ENCODE assay signal across 15 cellular contexts in the genomic region with DNA sequence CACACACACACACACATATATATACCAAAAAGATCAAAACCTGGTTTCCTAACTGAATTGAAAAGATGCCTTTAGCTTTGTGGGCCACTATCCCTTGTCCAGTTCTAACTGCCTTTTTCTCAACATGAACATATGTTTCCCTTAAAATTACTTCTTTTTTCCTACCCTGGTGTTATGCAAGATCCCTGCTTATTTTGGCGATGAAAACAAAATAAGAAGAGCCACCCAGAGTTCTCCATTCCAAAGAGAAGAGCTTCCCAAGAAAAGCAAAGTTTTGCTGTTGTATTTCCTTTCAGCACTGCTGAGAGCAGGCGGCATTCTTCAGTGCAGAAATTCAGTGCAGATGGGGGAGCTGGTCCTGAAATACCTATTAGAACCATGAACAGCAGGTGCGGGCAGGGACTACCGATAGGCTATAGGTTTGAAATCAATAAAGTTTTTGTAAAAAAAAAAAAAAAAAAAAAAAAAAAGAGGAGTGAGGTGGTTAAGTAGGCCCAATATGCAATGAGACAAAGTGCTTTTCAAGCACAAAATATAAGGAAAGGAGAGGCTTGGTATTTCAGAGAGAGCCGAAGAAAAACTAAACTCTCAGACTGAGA.
DNase-seq lines count a peak whose midpoint lies in the region; ATAC-seq and TF ChIP-seq lines count a peak whose summit lies in the region.
"Had no signal": no experiment of that assay in that cellular context is flagged by ENCODE, and none has a peak within 500 bp of the region (broad histone marks: within the 10 kb centered on the region; RNA-seq: fewer than 3 reads in every experiment).

No MANE protein-coding gene starts in this region.

- H2BK120ac ChIP-seq in trophoblast cell (ENCODE audit: insufficient read depth, low read length, poor library complexity) = no peak overlapping the region

- ATAC-seq in right cardiac atrium = peak; percentile 89
- ATAC-seq: activated T-cell treated with anti-CD3 and anti-CD28 coated beads, Interleukin-2, amount 50 U/mL, for 4 hours had no signal

- 69% methylated on average over 5 of the region's 5 CpGs for WGBS in right cardiac atrium
- WGBS in trophoblast cell (ENCODE audit: extremely low coverage, insufficient coverage, insufficient read length) = no CpG with 5 or more reads among the region's 5 CpGs

- no peak overlapping the region for H3K4ac ChIP-seq in trophoblast cell (ENCODE audit: low read depth, low read length)

- H3K9me3 ChIP-seq in right cardiac atrium (ENCODE audit: control insufficient read depth, low read length) = no peaks in the 10 kb centered on the region
- H3K9me3 ChIP-seq in trophoblast cell (ENCODE audit: insufficient read depth, low read depth, low read length) = no peaks in the 10 kb centered on the region
- H3K9me3 ChIP-seq: upper lobe of left lung had no signal

- TF ChIP-seq CTCF in cardiac fibroblast (IDR thresholded peaks at IDR 0.05; ENCODE audit: low read depth, low read length) (no peak), type B pancreatic cell (conservative IDR thresholded peaks at IDR 0.05) (no peak)

- H3K9me3 Mint-ChIP-seq in activated naive CD8-positive, alpha-beta T cell (ENCODE audit: low read depth) = peaks cover 6% of the 10 kb centered on the region
- peaks cover 11% of the 10 kb centered on the region for H3K9me3 Mint-ChIP-seq in activated naive CD8-positive, alpha-beta T cell treated with anti-CD3 and anti-CD28 coated beads for 36 hours
- peaks cover 7% of the 10 kb centered on the region for H3K9me3 Mint-ChIP-seq in type B pancreatic cell

- no peak overlapping the region for H2BK12ac ChIP-seq in trophoblast cell (ENCODE audit: low read length)

- no peaks in the 10 kb centered on the region for H3K36me3 ChIP-seq in trophoblast cell (ENCODE audit: control insufficient read depth in 1 of 2, insufficient read depth in 2 of 2, low read length in 2 of 2)
- H3K36me3 ChIP-seq: brain microvascular endothelial cell had no signal

- H3K36me3 Mint-ChIP-seq in activated naive CD8-positive, alpha-beta T cell = peaks cover 17% of the 10 kb centered on the region
- H3K36me3 Mint-ChIP-seq in activated naive CD8-positive, alpha-beta T cell treated with anti-CD3 and anti-CD28 coated beads for 36 hours = peaks cover 50% of the 10 kb centered on the region
- peaks cover 22% of the 10 kb centered on the region for H3K36me3 Mint-ChIP-seq in type B pancreatic cell

- no peak overlapping the region for H2AK5ac ChIP-seq in trophoblast cell (ENCODE audit: low read length)

- DNase-seq in activated naive CD8-positive, alpha-beta T cell treated with anti-CD3 and anti-CD28 coated beads for 36 hours = no peak
- DNase-seq in cardiac fibroblast (ENCODE audit: low read depth in 2 of 2) (peak; percentile 50 to 51), right cardiac atrium (peak in 1 of 3 donors; percentile 60), type B pancreatic cell (ENCODE audit: extremely low spot score, unreplicated experiment) (no peak), D341Med (ENCODE audit: low spot score) (no peak), trophoblast cell (no peak), SKM-1 treated with dmso at 0.1 percent for 144 hours (lab: John Stamatoyannopoulos, UW; ENCODE audit: unreplicated experiment) (no peak)
- DNase-seq: activated T-cell treated with anti-CD3 and anti-CD28 coated beads, Interleukin-2, amount 50 U/mL, for 4 hours; brain microvascular endothelial cell; DMS79 treated with DMSO at 0.1 percent for 48 hours; immature natural killer cell; MM.1S; upper lobe of left lung had no signal

- H3K4me1 Mint-ChIP-seq in activated naive CD8-positive, alpha-beta T cell (ENCODE audit: low read depth) = peaks cover 60% of the 10 kb centered on the region
- H3K4me1 Mint-ChIP-seq in activated naive CD8-positive, alpha-beta T cell treated with anti-CD3 and anti-CD28 coated beads for 36 hours = peaks cover 48% of the 10 kb centered on the region
- H3K4me1 Mint-ChIP-seq in type B pancreatic cell (ENCODE audit: unreplicated experiment) = peaks cover 13% of the 10 kb centered on the region

- H3K4me2 ChIP-seq in trophoblast cell (ENCODE audit: low read length) = no peak overlapping the region

- H4K91ac ChIP-seq in trophoblast cell (ENCODE audit: low read depth, low read length) = no peak overlapping the region

- no peak overlapping the region for H3K23ac ChIP-seq in trophoblast cell (ENCODE audit: low read length)

- no peak overlapping the region for H3K18ac ChIP-seq in trophoblast cell (ENCODE audit: low read length)

- no peak overlapping the region for H3K14ac ChIP-seq in trophoblast cell (ENCODE audit: low read length)

- H3K4me1 ChIP-seq in right cardiac atrium (ENCODE audit: control insufficient read depth, insufficient read depth, low read length) = no peaks in the 10 kb centered on the region
- H3K4me1 ChIP-seq in trophoblast cell (ENCODE audit: control insufficient read depth in 1 of 2, insufficient read depth in 2 of 2, low read length in 2 of 2) = no peaks in the 10 kb centered on the region
- H3K4me1 ChIP-seq: upper lobe of left lung had no signal

- H3K79me1 ChIP-seq in trophoblast cell (ENCODE audit: low read length) = no peaks in the 10 kb centered on the region

- H3K27me3 ChIP-seq in right cardiac atrium (ENCODE audit: control insufficient read depth, insufficient read depth) (no peaks in the 10 kb centered on the region), trophoblast cell (ENCODE audit: insufficient read depth, low read length) (no peaks in the 10 kb centered on the region)
- H3K27me3 ChIP-seq: brain microvascular endothelial cell, upper lobe of left lung had no signal

- H3K27ac ChIP-seq in right cardiac atrium (ENCODE audit: low read length) (no peak overlapping the region), trophoblast cell (ENCODE audit: low read depth, low read length) (no peak overlapping the region)
- H3K27ac ChIP-seq: brain microvascular endothelial cell, skin epidermis, upper lobe of left lung had no signal

- H3K4me3 ChIP-seq in cardiac fibroblast (replicated peaks in 1 of 2; ENCODE audit: low read depth in 2 of 2, low read length in 2 of 2) (no peak overlapping the region), right cardiac atrium (ENCODE audit: low read length) (no peak overlapping the region), trophoblast cell (ENCODE audit: low read depth, low read length) (no peak overlapping the region)
- H3K4me3 ChIP-seq: skin epidermis, upper lobe of left lung had no signal

- H3K9ac ChIP-seq in trophoblast cell (ENCODE audit: low read length) = no peak overlapping the region

- no peak overlapping the region for H2AFZ ChIP-seq in trophoblast cell (ENCODE audit: insufficient read depth, low read length, poor library complexity)

- H3K79me2 ChIP-seq in trophoblast cell (ENCODE audit: control insufficient read depth, insufficient read depth, low read length, poor library complexity) = no peaks in the 10 kb centered on the region

- no peaks in the 10 kb centered on the region for H3K27me3 Mint-ChIP-seq in activated naive CD8-positive, alpha-beta T cell
- no peaks in the 10 kb centered on the region for H3K27me3 Mint-ChIP-seq in activated naive CD8-positive, alpha-beta T cell treated with anti-CD3 and anti-CD28 coated beads for 36 hours
- H3K27me3 Mint-ChIP-seq in type B pancreatic cell = no peaks in the 10 kb centered on the region

- H3K27ac Mint-ChIP-seq in activated naive CD8-positive, alpha-beta T cell = peak overlapping the region; percentile 61
- H3K27ac Mint-ChIP-seq in activated naive CD8-positive, alpha-beta T cell treated with anti-CD3 and anti-CD28 coated beads for 36 hours = no peak overlapping the region
- peak overlapping the region; percentile 29 for H3K27ac Mint-ChIP-seq in type B pancreatic cell

- H2BK5ac ChIP-seq in trophoblast cell (ENCODE audit: low read depth, low read length, poor library complexity) = no peak overlapping the region

- H3K4me3 Mint-ChIP-seq in activated naive CD8-positive, alpha-beta T cell = no peak overlapping the region
- H3K4me3 Mint-ChIP-seq in activated naive CD8-positive, alpha-beta T cell treated with anti-CD3 and anti-CD28 coated beads for 36 hours = no peak overlapping the region
- no peak overlapping the region for H3K4me3 Mint-ChIP-seq in type B pancreatic cell
- H3K4me3 Mint-ChIP-seq: activated T-cell treated with anti-CD3 and anti-CD28 coated beads, Interleukin-2, amount 50 U/mL, for 4 hours; immature natural killer cell had no signal

- no peak overlapping the region for H4K12ac ChIP-seq in trophoblast cell (ENCODE audit: low read depth, low read length)

- intact Hi-C loops in right cardiac atrium (cut with DNase I) = no loop called here

- no peak overlapping the region for H4K8ac ChIP-seq in trophoblast cell (ENCODE audit: low read depth, low read length)

Comparison
In these comparisons a context has a peak if more than half of its experiments do, and no peak if none do; other contexts are left out.
1. DNase-seq: peak in cardiac fibroblast (2 of 2); none in activated naive CD8-positive, alpha-beta T cell treated with anti-CD3 and anti-CD28 coated beads for 36 hours (single experiment), type B pancreatic cell (single experiment), D341Med (single experiment), trophoblast cell (0 of 2) and SKM-1 treated with dmso at 0.1 percent for 144 hours (single experiment).